In the genomic region with DNA sequence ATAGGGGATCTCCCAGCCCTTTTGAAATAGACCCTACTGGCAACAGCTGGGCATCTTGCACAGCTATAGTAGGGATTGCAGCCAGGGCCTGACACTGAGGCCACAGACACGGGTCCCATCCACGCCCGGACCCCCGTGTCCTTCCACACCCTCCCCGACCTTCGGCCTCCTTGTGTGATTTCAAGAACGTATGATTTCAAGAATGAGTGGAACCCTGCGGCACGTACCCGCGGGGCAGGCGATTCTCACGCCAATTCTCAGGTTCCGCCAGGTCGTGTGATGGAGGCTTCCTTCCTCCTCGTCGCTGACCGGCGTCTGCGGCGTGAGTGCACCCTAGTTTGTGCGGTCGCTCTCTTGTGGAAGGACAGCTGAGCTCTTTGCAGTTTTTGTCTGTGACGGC, we compare ENCODE assay signal across 32 cellular contexts. TPM values are rescaled to one million over a fixed set of nuclear protein-coding genes. Genes with fewer than 3 reads are reported as not detected.
"Had no signal": no experiment of that assay in that cellular context is flagged by ENCODE, and none has a peak within 500 bp of the region (broad histone marks: within the 10 kb centered on the region; RNA-seq: fewer than 3 reads in every experiment).

No MANE protein-coding gene starts in this region.

- H2AFZ ChIP-seq: hepatocyte, parathyroid adenoma had no signal

- H3K79me2 ChIP-seq: hepatocyte, parathyroid adenoma had no signal

- H3K27me3 ChIP-seq: heart right ventricle, hepatocyte, left lung, right atrium auricular region, spleen, stomach, tibial artery, uterus had no signal

- ATAC-seq: heart right ventricle; left colon; left lung; mucosa of descending colon; naive thymus-derived CD4-positive, alpha-beta T cell; natural killer cell treated with Interleukin-12 subunit alpha and Interleukin-12 subunit beta and Interleukin-15 and Interleukin-18, amount 100 ng/mL, for 72 hours; sciatic nerve; stimulated activated memory B cell treated with anti-CD40 and anti-IgM and Interleukin-4, amounts not matched to agents 10 μg/mL and 1 μg/mL and 100 μg/mL, for 72 hours; stimulated activated naive CD8-positive, alpha-beta T cell treated with anti-CD3 and anti-CD28 coated beads, Interleukin-15, Interleukin-2, amounts not matched to agents 100 U/mL and 50 U/mL, for 24 hours had no signal

- H3K36me3 ChIP-seq: heart right ventricle, left lung, right atrium auricular region, spleen, thoracic aorta, uterus had no signal

- H3K27me3 Mint-ChIP-seq: naive thymus-derived CD4-positive, alpha-beta T cell; natural killer cell treated with Interleukin-12 subunit alpha and Interleukin-12 subunit beta and Interleukin-15 and Interleukin-18, amount 100 ng/mL, for 72 hours; stimulated activated memory B cell treated with anti-CD40 and anti-IgM and Interleukin-4, amounts not matched to agents 10 μg/mL and 1 μg/mL and 100 μg/mL, for 72 hours; type B pancreatic cell had no signal

- H3K9me3 ChIP-seq: mucosa of descending colon, right atrium auricular region, thoracic aorta, tibial artery had no signal

- H3K9me3 Mint-ChIP-seq: natural killer cell treated with Interleukin-12 subunit alpha and Interleukin-12 subunit beta and Interleukin-15 and Interleukin-18, amount 100 ng/mL, for 72 hours; type B pancreatic cell had no signal

- H3K27ac ChIP-seq: heart right ventricle, hepatocyte, left lung, parathyroid adenoma, right atrium auricular region, spleen, stomach, thoracic aorta, tibial artery, uterus had no signal

- H3K4me1 Mint-ChIP-seq: naive thymus-derived CD4-positive, alpha-beta T cell; stimulated activated memory B cell treated with anti-CD40 and anti-IgM and Interleukin-4, amounts not matched to agents 10 μg/mL and 1 μg/mL and 100 μg/mL, for 72 hours had no signal

- H3K4me3 Mint-ChIP-seq: naive thymus-derived CD4-positive, alpha-beta T cell; natural killer cell treated with Interleukin-12 subunit alpha and Interleukin-12 subunit beta and Interleukin-15 and Interleukin-18, amount 100 ng/mL, for 72 hours; stimulated activated memory B cell treated with anti-CD40 and anti-IgM and Interleukin-4, amounts not matched to agents 10 μg/mL and 1 μg/mL and 100 μg/mL, for 72 hours; type B pancreatic cell had no signal

- H3K27ac Mint-ChIP-seq: naive thymus-derived CD4-positive, alpha-beta T cell; natural killer cell treated with Interleukin-12 subunit alpha and Interleukin-12 subunit beta and Interleukin-15 and Interleukin-18, amount 100 ng/mL, for 72 hours; stimulated activated memory B cell treated with anti-CD40 and anti-IgM and Interleukin-4, amounts not matched to agents 10 μg/mL and 1 μg/mL and 100 μg/mL, for 72 hours; type B pancreatic cell had no signal

- DNase-seq: heart right ventricle; islet precursor cell; kidney glomerular epithelial cell; left colon; mesendoderm; midbrain; mucosa of descending colon; naive thymus-derived CD4-positive, alpha-beta T cell; nucleus accumbens; small intestine; spleen; stimulated activated CD4-positive, alpha-beta T cell treated with anti-CD3 and anti-CD28 coated beads, Interleukin-4, amount 100 ng/mL, for 24 hours; stimulated activated naive CD8-positive, alpha-beta T cell treated with anti-CD3 and anti-CD28 coated beads, Interleukin-15, Interleukin-2, amounts not matched to agents 100 U/mL and 50 U/mL, for 24 hours; stomach; tibial artery; uterus had no signal

- H3K4me2 ChIP-seq: hepatocyte had no signal

- H3K4me3 ChIP-seq: heart right ventricle, hepatocyte, left lung, lung, mucosa of descending colon, right atrium auricular region, spleen, stomach, thoracic aorta, tibial artery, uterus had no signal

- H3K4me1 ChIP-seq: heart right ventricle, left lung, parathyroid adenoma, right atrium auricular region, spleen, stomach, tibial artery, uterus had no signal

- H3K9ac ChIP-seq: parathyroid adenoma had no signal

RNA-seq across cellular contexts. Expression of a gene that starts 56.3 kb away (rescaled TPM):
- total RNA-seq: heart right ventricle; hepatocyte; left lung; lower leg skin; lung; myocyte; naive thymus-derived CD4-positive, alpha-beta T cell; natural killer cell treated with Interleukin-12 subunit alpha and Interleukin-12 subunit beta and Interleukin-15 and Interleukin-18, amount 100 ng/mL, for 72 hours; osteocyte; posterior vena cava; pulmonary artery endothelial cell; renal cortical epithelial cell; right atrium auricular region; sciatic nerve; spleen; stomach; thoracic aorta; uterus had no signal
